Comparison of ENCODE assay signal across 1 cellular context in the genomic region with DNA sequence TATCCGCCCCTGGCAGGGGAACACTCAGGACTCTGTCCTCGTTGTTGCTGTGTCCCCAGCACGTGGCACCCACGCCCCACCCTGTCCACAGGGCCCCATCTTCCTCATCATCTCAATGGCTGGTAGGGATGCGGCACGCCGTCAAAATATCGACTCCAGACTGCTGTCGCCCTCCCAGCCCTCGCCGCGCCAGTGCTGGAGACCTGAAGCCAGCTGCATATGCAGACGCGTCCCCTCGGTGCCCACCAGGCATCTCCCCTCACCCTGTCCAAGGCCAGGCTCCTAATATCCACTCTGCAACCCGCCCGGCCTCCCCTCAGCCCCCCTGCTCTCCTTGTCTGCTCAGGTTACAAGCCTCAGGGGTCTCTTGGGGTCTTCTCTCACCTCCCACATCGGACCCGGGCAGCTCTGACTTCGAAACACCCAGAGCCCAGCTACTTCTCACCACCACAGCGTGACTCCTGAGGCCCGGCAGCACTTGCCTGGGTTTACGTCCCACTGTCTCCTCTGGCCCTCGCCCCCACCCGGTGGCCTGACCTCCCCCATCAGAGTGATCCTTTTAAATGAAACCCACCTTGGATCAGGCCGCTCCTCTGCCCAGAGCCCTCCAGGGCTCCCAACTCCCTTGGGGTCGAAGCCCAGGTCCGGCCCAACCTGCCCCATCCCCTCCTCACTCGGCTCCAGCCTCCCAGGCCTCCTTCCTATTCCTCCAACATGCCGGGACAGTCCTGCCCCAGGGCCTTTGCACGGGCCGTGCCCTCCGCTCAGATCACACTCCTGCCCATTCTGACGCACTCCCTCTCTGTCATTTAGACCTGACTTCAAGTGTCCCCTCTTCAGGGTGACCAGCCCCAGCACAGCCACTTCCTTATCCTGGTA.
TF ChIP-seq lines count a peak whose summit lies in the region.

No MANE protein-coding gene starts in this region.

TF ChIP-seq in IMR-90, 13 proteins besides CTCF, POLR2A, EP300 and RAD21:
- TF ChIP-seq, protein P1, sequence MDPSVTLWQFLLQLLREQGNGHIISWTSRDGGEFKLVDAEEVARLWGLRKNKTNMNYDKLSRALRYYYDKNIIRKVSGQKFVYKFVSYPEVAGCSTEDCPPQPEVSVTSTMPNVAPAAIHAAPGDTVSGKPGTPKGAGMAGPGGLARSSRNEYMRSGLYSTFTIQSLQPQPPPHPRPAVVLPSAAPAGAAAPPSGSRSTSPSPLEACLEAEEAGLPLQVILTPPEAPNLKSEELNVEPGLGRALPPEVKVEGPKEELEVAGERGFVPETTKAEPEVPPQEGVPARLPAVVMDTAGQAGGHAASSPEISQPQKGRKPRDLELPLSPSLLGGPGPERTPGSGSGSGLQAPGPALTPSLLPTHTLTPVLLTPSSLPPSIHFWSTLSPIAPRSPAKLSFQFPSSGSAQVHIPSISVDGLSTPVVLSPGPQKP (IDR thresholded peaks at IDR 0.05; ENCODE audit: borderline replicate concordance, low read depth, low read length), result no peak
- no peak for TF ChIP-seq CHD1 (IDR thresholded peaks at IDR 0.05; ENCODE audit: low read depth, low read length)
- no peak for TF ChIP-seq MAFK (IDR thresholded peaks at IDR 0.05; ENCODE audit: low read depth, low read length)
- no peak for TF ChIP-seq CEBPB (IDR thresholded peaks at IDR 0.05; ENCODE audit: low read depth, low read length)
- TF ChIP-seq NFE2L2 (IDR thresholded peaks at IDR 0.05; ENCODE audit: low read depth, low read length), result no peak
- no peak for TF ChIP-seq RCOR1 (IDR thresholded peaks at IDR 0.05; ENCODE audit: insufficient replicate concordance, low read length)
